In the genomic region with DNA sequence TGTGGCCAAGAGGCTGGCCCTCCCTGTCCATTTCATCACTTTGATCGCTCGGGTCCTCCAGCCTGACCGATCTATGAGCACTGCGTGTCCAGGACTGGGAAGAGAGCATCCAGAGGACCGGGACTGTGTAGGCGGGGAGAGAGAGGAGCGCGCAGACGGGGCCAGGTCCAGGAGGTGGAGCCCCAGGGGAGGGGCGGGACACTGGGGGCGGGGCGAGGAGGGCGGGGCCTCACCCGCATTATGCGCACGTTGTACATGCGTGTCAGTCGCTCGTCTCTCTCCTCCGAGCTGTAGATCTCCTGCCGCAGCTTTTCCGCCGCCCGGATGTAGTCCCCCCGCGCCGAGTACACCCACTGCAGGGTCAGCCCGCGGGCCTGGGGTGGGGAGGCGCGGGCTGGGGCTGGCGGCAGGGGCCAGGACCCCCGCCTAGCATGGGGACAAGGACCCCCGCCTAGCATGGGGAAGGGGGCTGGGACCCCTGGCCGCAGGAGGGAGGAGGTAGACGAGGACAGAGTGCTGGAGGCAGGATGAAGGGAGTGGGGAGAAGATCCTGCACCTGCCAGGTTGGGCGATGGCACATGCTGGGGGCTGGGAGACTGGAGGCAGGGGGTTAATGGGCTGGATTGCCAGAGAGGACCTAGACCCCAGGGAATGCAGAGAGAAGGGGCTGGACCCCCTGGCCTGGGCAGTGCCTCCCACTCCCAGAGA, we compare ENCODE assay signal across 8 cellular contexts. TPM values are rescaled to one million over a fixed set of nuclear protein-coding genes. Genes with fewer than 3 reads are reported as not detected.
A peak's percentile ranks its signal among the peaks of the same experiment; 100 is the strongest.
DNase-seq lines count a peak whose midpoint lies in the region; ATAC-seq and TF ChIP-seq lines count a peak whose summit lies in the region.

No MANE protein-coding gene starts in this region.

- no peak for TF ChIP-seq RAD21 in Ishikawa (IDR thresholded peaks at IDR 0.05; ENCODE audit: low read depth)

- DNase-seq in BJ (ENCODE audit: low read depth) (peak; percentile 31), SHP77 treated with DMSO at 0.1 percent for 48 hours (lab: John Stamatoyannopoulos, UW) (peak; percentile 68), activated gamma-delta T cell (lab: John Stamatoyannopoulos, UW) (peak; percentile 81), foreskin fibroblast (peak; percentile 82 to 91), osteoblast (ENCODE audit: insufficient read length, low spot score, missing footprints) (peak; percentile 99), testis (peak; percentile 83)

- TF ChIP-seq CTCF in BJ (IDR thresholded peaks at IDR 0.05; ENCODE audit: insufficient read depth, low read depth, low read length), result no peak
- TF ChIP-seq CTCF in foreskin fibroblast (IDR thresholded peaks at IDR 0.05; ENCODE audit: low read depth, low read length), result no peak
- no peak for TF ChIP-seq CTCF in osteoblast (IDR thresholded peaks at IDR 0.05; ENCODE audit: extremely low read depth, low read depth, low read length)
- TF ChIP-seq CTCF in testis (IDR thresholded peaks at IDR 0.05), result no peak

- POLR2A ChIA-PET in BJ (lab: Charles Lee), result interaction anchor here (1.0 kb wide), 1 partner anchor 14 kb away, joined by 3 read pairs; the partner anchor contains the start of gene MOSPD3

- H3K4me1 ChIP-seq in osteoblast (ENCODE audit: insufficient read depth, low read length) (no peaks in the 10 kb centered on the region), testis (peaks cover 2% of the 10 kb centered on the region)

- intact Hi-C loops in testis (cut with DNase I; ENCODE audit: low total_unique reads), result no loop called here

- H3K27me3 ChIP-seq in BJ (ENCODE audit: control insufficient read depth, insufficient read depth, low read length), result no peaks in the 10 kb centered on the region
- H3K27me3 ChIP-seq in osteoblast (ENCODE audit: insufficient read depth, low read length), result peaks cover 1% of the 10 kb centered on the region
- H3K27me3 ChIP-seq in testis, result no peaks in the 10 kb centered on the region

- peak overlapping the region; percentile 74 for H3K4me2 ChIP-seq in osteoblast (ENCODE audit: insufficient read depth, low read length)

- H3K36me3 ChIP-seq in BJ (ENCODE audit: control insufficient read depth, insufficient read depth, low read length) (no peaks in the 10 kb centered on the region), osteoblast (ENCODE audit: insufficient read depth, low read length) (no peaks in the 10 kb centered on the region), testis (ENCODE audit: low read depth, missing control alignments) (no peaks in the 10 kb centered on the region)

- TF ChIP-seq POLR2A in testis (IDR thresholded peaks at IDR 0.05), result no peak

- peak; percentile 61 for ATAC-seq in GM21367 (IDR thresholded peaks at IDR 0.05; ENCODE audit: unreplicated experiment)

- TF ChIP-seq EP300 in Ishikawa (IDR thresholded peaks at IDR 0.05; ENCODE audit: borderline replicate concordance), result no peak

- WGBS in testis, 2 donors, result 6 to 9% methylated on average over 9 to 37 of the region's 37 CpGs

- H4K20me1 ChIP-seq in osteoblast (ENCODE audit: insufficient read depth, low read length), result no peaks in the 10 kb centered on the region

- H3K79me2 ChIP-seq in osteoblast (ENCODE audit: insufficient read depth, low read length), result no peaks in the 10 kb centered on the region

- CTCF ChIA-PET in BJ (lab: Yijun Ruan, JAX), result interaction anchor here (0.9 to 1.8 kb wide), 5 partner anchors 8 to 79 kb away, joined by 3 to 8 read pairs (median 4); partner anchors contain the start of gene POP7

- no peaks in the 10 kb centered on the region for H3K9me3 ChIP-seq in osteoblast (ENCODE audit: low read depth, low read length)
- no peaks in the 10 kb centered on the region for H3K9me3 ChIP-seq in testis

- peak overlapping the region; percentile 34 for H3K4me3 ChIP-seq in BJ (ENCODE audit: low read depth, low read length)
- peak overlapping the region; percentile 29 to 30 for H3K4me3 ChIP-seq in foreskin fibroblast (ENCODE audit: low read depth in 1 of 2, low read length in 2 of 2)
- H3K4me3 ChIP-seq in osteoblast (ENCODE audit: insufficient read depth, low read length), result peak overlapping the region; percentile 53
- H3K4me3 ChIP-seq in testis, result peak overlapping the region; percentile 20 to 21

- H3K27ac ChIP-seq in osteoblast (ENCODE audit: low read depth, low read length) (no peak overlapping the region), testis (no peak overlapping the region)

- peak overlapping the region; percentile 65 for H2AFZ ChIP-seq in osteoblast (ENCODE audit: low read length)

TF ChIP-seq in Ishikawa, 13 proteins besides CTCF, POLR2A, EP300 and RAD21:
- TF ChIP-seq YY1 (IDR thresholded peaks at IDR 0.05; ENCODE audit: low read depth) (no peak), FOXM1 (IDR thresholded peaks at IDR 0.05; ENCODE audit: borderline replicate concordance, low read depth) (no peak), ZBTB7A (IDR thresholded peaks at IDR 0.05; ENCODE audit: low read depth) (peak; percentile 79), CREB1 (IDR thresholded peaks at IDR 0.05; ENCODE audit: low read depth) (no peak), USF1 (IDR thresholded peaks at IDR 0.05) (no peak), TAF1 (IDR thresholded peaks at IDR 0.05; ENCODE audit: low read depth) (peak; percentile 51; the same call in 1 of the 2 replicates), TCF12 (IDR thresholded peaks at IDR 0.05; ENCODE audit: low read depth) (no peak), EGR1 (IDR thresholded peaks at IDR 0.05) (peak; percentile 82)
- TF ChIP-seq, protein P1, sequence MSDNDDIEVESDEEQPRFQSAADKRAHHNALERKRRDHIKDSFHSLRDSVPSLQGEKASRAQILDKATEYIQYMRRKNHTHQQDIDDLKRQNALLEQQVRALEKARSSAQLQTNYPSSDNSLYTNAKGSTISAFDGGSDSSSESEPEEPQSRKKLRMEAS (IDR thresholded peaks at IDR 0.05), result peak; percentile 35; the same call in 1 of the 2 replicates
TF ChIP-seq in Ishikawa: peak in this region for 4.

RNA-seq across cellular contexts. Expression of gene MOSPD3, which starts 14.3 kb away (rescaled TPM):
- polyA plus RNA-seq in BJ (2011; rRNA removed), result 5.2 and 15.0 TPM in 2 replicates
- 2.3 and 5.5 TPM in 2 replicates for polyA minus RNA-seq in BJ (2011; rRNA and poly(A)+ RNA removed)
- total RNA-seq in osteoblast, result 5.1 and 7.1 TPM in 2 replicates
- total RNA-seq in testis, result 10 to 100 TPM; 40.6 to 78.9 TPM
- 62.8 TPM for polyA plus RNA-seq in testis (ENCODE audit: insufficient read depth, low read depth, low replicate concordance)

RNA-seq across cellular contexts. Expression of gene TFR2, which starts 14.7 kb away (rescaled TPM):
- polyA plus RNA-seq in BJ (2011; rRNA removed) (0.49 and 0.72 TPM in 2 replicates), testis (ENCODE audit: insufficient read depth, low read depth, low replicate concordance) (1.1 TPM)
- polyA minus RNA-seq in BJ (2011; rRNA and poly(A)+ RNA removed), result 0.33 TPM in 1 of 2 replicates, not detected in the other
- total RNA-seq in osteoblast (under 0.01 and 0.29 TPM in 2 replicates), testis (1 to 10 TPM in 1 of 2 donors, under 1 TPM in 1; 0.87 to 1.5 TPM)

RNA-seq across cellular contexts. Expression of gene PCOLCE, which starts 24.5 kb away (rescaled TPM):
- polyA plus RNA-seq in BJ (2011; rRNA removed) (173 and 433 TPM in 2 replicates), testis (ENCODE audit: insufficient read depth, low read depth, low replicate concordance) (104 TPM)
- 38.8 and 47.4 TPM in 2 replicates for polyA minus RNA-seq in BJ (2011; rRNA and poly(A)+ RNA removed)
- total RNA-seq in osteoblast (231 and 259 TPM in 2 replicates), testis (10 to 100 TPM; 26.0 to 30.2 TPM)

RNA-seq across cellular contexts. Expression of gene ACTL6B, which starts 29.6 kb away (rescaled TPM):
- polyA plus RNA-seq in BJ (2011; rRNA removed) (not detected in 2 replicates), testis (ENCODE audit: insufficient read depth, low read depth, low replicate concordance) (2.1 TPM)
- not detected in 2 replicates for polyA minus RNA-seq in BJ (2011; rRNA and poly(A)+ RNA removed)
- total RNA-seq in osteoblast (not detected in 2 replicates), testis (1 to 10 TPM in 1 of 2 donors, under 1 TPM in 1; 0.79 to 1.2 TPM)

RNA-seq across cellular contexts. Expression of gene FBXO24, which starts 40.6 kb away (rescaled TPM):
- polyA plus RNA-seq in BJ (2011; rRNA removed), result 0.33 and 0.40 TPM in 2 replicates
- polyA minus RNA-seq in BJ (2011; rRNA and poly(A)+ RNA removed), result 0.98 and 1.2 TPM in 2 replicates
- total RNA-seq in osteoblast, result under 0.01 and 0.36 TPM in 2 replicates
- 10 to 100 TPM; 37.5 to 74.5 TPM for total RNA-seq in testis
- 112 TPM for polyA plus RNA-seq in testis (ENCODE audit: insufficient read depth, low read depth, low replicate concordance)

Comparison
In these comparisons a context has a peak if more than half of its experiments do, and no peak if none do; other contexts are left out.
1. DNase-seq: peak in every context shown above with its lines; median percentile 99 in osteoblast; 86 in foreskin fibroblast; 83 in testis; 81 in activated gamma-delta T cell; 68 in SHP77 treated with DMSO at 0.1 percent for 48 hours; 31 in BJ.